In genomic region chr10:14954934-14955333, GRCh38 we compare ENCODE assay signal across 11 cellular contexts. TPM values are rescaled to one million over a fixed set of nuclear protein-coding genes. Genes with fewer than 3 reads are reported as not detected.
DNase-seq lines count a peak whose midpoint lies in the region; ATAC-seq, FAIRE-seq and TF ChIP-seq lines count a peak whose summit lies in the region.
"Had no signal": no experiment of that assay in that cellular context is flagged by ENCODE, and none has a peak within 500 bp of the region (broad histone marks: within the 10 kb centered on the region; RNA-seq: fewer than 3 reads in every experiment).

No MANE protein-coding gene starts in this region.

- no TSS peak for BruUV-seq in HepG2 (replicated peaks; lab: Mats Ljungman, UMichigan)

- H3K27me3 Mint-ChIP-seq in activated T-helper 1 cell treated with anti-CD3 and anti-CD28 coated beads, Interleukin-12 subunit alpha, Interleukin-12 subunit beta, Interleukin-2, Interleukin-4 antibody, amounts not matched to agents 30 ng/mL and 10 ng/mL and 1 ng/mL, durations not matched to agents 14 hours and 24 hours and 36 hours (ENCODE audit: insufficient read depth) = no peaks in the 10 kb centered on the region

- DNase-seq in HepG2 (ENCODE audit: low spot score) = no peak
- DNase-seq in right lobe of liver = no peak
- no peak for DNase-seq in activated T-helper 1 cell treated with anti-CD3 and anti-CD28 coated beads, Interleukin-12 subunit alpha, Interleukin-12 subunit beta, Interleukin-2, Interleukin-4 antibody, amounts not matched to agents 30 ng/mL and 10 ng/mL and 1 ng/mL, durations not matched to agents 14 hours and 24 hours and 36 hours (ENCODE audit: low spot score)
- DNase-seq in keratinocyte (ENCODE audit: low read depth, low spot score) = no peak
- no peak for DNase-seq in transverse colon
- no peak for DNase-seq in Kasumi-1 (lab: John Stamatoyannopoulos, UW)
- DNase-seq in OCI-M1 (lab: John Stamatoyannopoulos, UW) = no peak
- no peak for DNase-seq in DMS 273 (lab: John Stamatoyannopoulos, UW; ENCODE audit: unreplicated experiment)
- DNase-seq: midbrain had no signal

- H3K27ac ChIP-seq in HepG2 (ENCODE audit: extremely low read length, insufficient read depth, low read length) (no peak overlapping the region), right lobe of liver (peak overlapping the region in 1 of 3 donors; percentile 71), keratinocyte (ENCODE audit: control insufficient read depth, insufficient read depth, low read length) (peak overlapping the region; percentile 89), transverse colon (peak overlapping the region; percentile 88 to 95 (median 88))

- CTCF ChIA-PET in HepG2 (lab: Yijun Ruan, JAX; ENCODE audit: low intra/inter-chr PET ratio, low total read pairs) = no interaction called here

- TF ChIP-seq POLR2A in HepG2 (IDR thresholded peaks at IDR 0.05; ENCODE audit: insufficient read depth in 1 of 2, low read depth in 2 of 2, low read length in 2 of 2) (no peak), right lobe of liver (IDR thresholded peaks at IDR 0.05) (no peak), transverse colon (IDR thresholded peaks at IDR 0.05) (no peak)

- peaks cover 51% of the 10 kb centered on the region for H3K4me1 Mint-ChIP-seq in activated T-helper 1 cell treated with anti-CD3 and anti-CD28 coated beads, Interleukin-12 subunit alpha, Interleukin-12 subunit beta, Interleukin-2, Interleukin-4 antibody, amounts not matched to agents 30 ng/mL and 10 ng/mL and 1 ng/mL, durations not matched to agents 14 hours and 24 hours and 36 hours (ENCODE audit: low read depth)

- no peak for TF ChIP-seq RAD21 in HepG2 (CRISPR knock-in tag; IDR thresholded peaks at IDR 0.05)

- dilution Hi-C loops in keratinocyte (cut with MboI; ENCODE audit: extremely low pct_ligation_motif_present, low sequenced_read_pairs) = no loop called here

- peaks cover 28% of the 10 kb centered on the region for H3K79me2 ChIP-seq in HepG2 (ENCODE audit: insufficient read depth, low read length)
- H3K79me2 ChIP-seq in keratinocyte (ENCODE audit: control insufficient read depth, insufficient read depth, low read length) = peaks cover 30% of the 10 kb centered on the region

- in situ Hi-C loops in HepG2 (cut with HindIII; ENCODE audit: extremely low pct_ligation_motif_present, low pct_unique_long_range_greater_than_20kb) = no loop called here
- in situ Hi-C loops in transverse colon (cut with MboI; ENCODE audit: low pct_ligation_motif_present in 1 of 4, low pct_unique_long_range_greater_than_20kb in 1 of 4, low sequenced_read_pairs in 3 of 4) = loop anchor here in 1 of 4 donors (25.0 kb wide), 1 partner anchor 118 kb away; the partner anchor contains the start of genes CDNF, HSPA14 and MSANTD7

- no peaks in the 10 kb centered on the region for H3K9me1 ChIP-seq in keratinocyte (ENCODE audit: control insufficient read depth, extremely low read depth, insufficient read depth, low read length)

- H3K9me3 ChIP-seq in HepG2 (ENCODE audit: low read length) (no peaks in the 10 kb centered on the region), right lobe of liver (no peaks in the 10 kb centered on the region), keratinocyte (ENCODE audit: control insufficient read depth, low read depth, low read length) (no peaks in the 10 kb centered on the region), transverse colon (no peaks in the 10 kb centered on the region)

- peaks cover 12% of the 10 kb centered on the region for H3K36me3 Mint-ChIP-seq in activated T-helper 1 cell treated with anti-CD3 and anti-CD28 coated beads, Interleukin-12 subunit alpha, Interleukin-12 subunit beta, Interleukin-2, Interleukin-4 antibody, amounts not matched to agents 30 ng/mL and 10 ng/mL and 1 ng/mL, durations not matched to agents 14 hours and 24 hours and 36 hours (ENCODE audit: low read depth)

- no peak overlapping the region for H3K9ac ChIP-seq in HepG2 (ENCODE audit: insufficient read depth, low read depth, low read length)
- peak overlapping the region; percentile 83 for H3K9ac ChIP-seq in keratinocyte (ENCODE audit: control insufficient read depth, extremely low read depth, insufficient read depth, low read length)

- H3K4me3 Mint-ChIP-seq in activated T-helper 1 cell treated with anti-CD3 and anti-CD28 coated beads, Interleukin-12 subunit alpha, Interleukin-12 subunit beta, Interleukin-2, Interleukin-4 antibody, amounts not matched to agents 30 ng/mL and 10 ng/mL and 1 ng/mL, durations not matched to agents 14 hours and 24 hours and 36 hours = peak overlapping the region; percentile 94

- ATAC-seq in HepG2 (no peak), right lobe of liver (no peak)

- H2AFZ ChIP-seq in HepG2 (ENCODE audit: low read length) (no peak overlapping the region), keratinocyte (ENCODE audit: control insufficient read depth, low read length) (peak overlapping the region; percentile 97)

- FAIRE-seq in HepG2 (lab: Jason Lieb, UNC) (no peak), keratinocyte (lab: Jason Lieb, UNC) (no peak)
- FAIRE-seq: endometrium had no signal

- POLR2A ChIA-PET in HepG2 (lab: Yijun Ruan, JAX) = interaction anchor here (1.9 kb wide), 1 partner anchor 12 kb away, joined by 9 read pairs; no protein-coding TSS in a partner anchor

- H3K27me3 ChIP-seq in HepG2 (ENCODE audit: control insufficient read depth in 1 of 2, insufficient read depth in 2 of 2, low read length in 2 of 2) (no peaks in the 10 kb centered on the region; a peak in 1 of 5 replicates), right lobe of liver (no peaks in the 10 kb centered on the region), keratinocyte (ENCODE audit: control insufficient read depth, extremely low read depth, insufficient read depth, low read length) (no peaks in the 10 kb centered on the region), transverse colon (no peaks in the 10 kb centered on the region)

- H4K20me1 ChIP-seq in HepG2 (ENCODE audit: insufficient read depth, low read length) = no peaks in the 10 kb centered on the region
- H4K20me1 ChIP-seq in keratinocyte (ENCODE audit: control insufficient read depth, extremely low read depth, insufficient read depth, low read length) = no peaks in the 10 kb centered on the region

- H3K4me3 ChIP-seq in HepG2 (replicated peaks in 1 of 3; ENCODE audit: insufficient read depth in 1 of 3, low read depth in 2 of 3, low read length in 3 of 3) = peak overlapping the region in 1 of 3 experiments; percentile 82; a peak in 1 of 6 replicates
- peak overlapping the region in 1 of 3 donors; percentile 69 for H3K4me3 ChIP-seq in right lobe of liver
- H3K4me3 ChIP-seq in keratinocyte (ENCODE audit: control insufficient read depth in 2 of 3, extremely low read depth in 1 of 3, insufficient read depth in 2 of 3, low read depth in 1 of 3, low read length in 3 of 3) = peak overlapping the region in 2 of 3 experiments; percentile 65 to 82
- peak overlapping the region in 1 of 4 donors; percentile 67 for H3K4me3 ChIP-seq in transverse colon

- H3K9me3 Mint-ChIP-seq in activated T-helper 1 cell treated with anti-CD3 and anti-CD28 coated beads, Interleukin-12 subunit alpha, Interleukin-12 subunit beta, Interleukin-2, Interleukin-4 antibody, amounts not matched to agents 30 ng/mL and 10 ng/mL and 1 ng/mL, durations not matched to agents 14 hours and 24 hours and 36 hours = no peaks in the 10 kb centered on the region

- no peak for TF ChIP-seq CTCF in HepG2 (CRISPR knock-in tag; IDR thresholded peaks at IDR 0.05)
- TF ChIP-seq CTCF in right lobe of liver (IDR thresholded peaks at IDR 0.05) = no peak
- TF ChIP-seq CTCF in keratinocyte (optimal IDR thresholded peaks at IDR 0.05 in 1 of 3, IDR thresholded peaks at IDR 0.05 in 1 of 3, conservative IDR thresholded peaks at IDR 0.05 in 1 of 3; ENCODE audit: extremely low read depth in 1 of 3, insufficient read depth in 2 of 3, low read length in 3 of 3) = no peak
- TF ChIP-seq CTCF in transverse colon (IDR thresholded peaks at IDR 0.05) = no peak

- no peaks in the 10 kb centered on the region; a peak in 1 of 5 replicates for H3K36me3 ChIP-seq in HepG2 (replicated peaks in 1 of 2; ENCODE audit: control insufficient read depth in 1 of 2, insufficient read depth in 2 of 2, low read length in 2 of 2)
- no peaks in the 10 kb centered on the region for H3K36me3 ChIP-seq in right lobe of liver
- peaks cover 0 to 2% of the 10 kb centered on the region in 2 experiments for H3K36me3 ChIP-seq in keratinocyte (ENCODE audit: control insufficient read depth in 2 of 2, extremely low read depth in 1 of 2, insufficient read depth in 2 of 2, low read length in 2 of 2)
- H3K36me3 ChIP-seq in transverse colon = no peaks in the 10 kb centered on the region

- peak overlapping the region; percentile 95 for H3K27ac Mint-ChIP-seq in activated T-helper 1 cell treated with anti-CD3 and anti-CD28 coated beads, Interleukin-12 subunit alpha, Interleukin-12 subunit beta, Interleukin-2, Interleukin-4 antibody, amounts not matched to agents 30 ng/mL and 10 ng/mL and 1 ng/mL, durations not matched to agents 14 hours and 24 hours and 36 hours

- 97% methylated on average over 19 of the region's 19 CpGs for WGBS in HepG2 (ENCODE audit: low lambda C conversion rate)
- 93% methylated on average over 19 of the region's 19 CpGs for WGBS in right lobe of liver (ENCODE audit: insufficient coverage, low coverage, low lambda C conversion rate, missing lambda C conversion rate)
- whole genome bisulfite sequencing in transverse colon (ENCODE audit: low coverage in 1 of 2), 2 donors = 95 to 100% methylated on average over 1 to 19 of the region's 19 CpGs

- H3K4me2 ChIP-seq in HepG2 (ENCODE audit: low read depth, low read length) = peak overlapping the region; percentile 82
- H3K4me2 ChIP-seq in keratinocyte (ENCODE audit: control insufficient read depth, extremely low read depth, insufficient read depth, low read depth, low read length) = peak overlapping the region; percentile 95

- TF ChIP-seq EP300 in HepG2 (IDR thresholded peaks at IDR 0.05; ENCODE audit: low read depth in 2 of 2, low read length in 2 of 2) (no peak), HepG2 (CRISPR knock-in tag; IDR thresholded peaks at IDR 0.05; ENCODE audit: borderline replicate concordance) (no peak), transverse colon (IDR thresholded peaks at IDR 0.05; ENCODE audit: low read depth) (no peak)

- H3K4me1 ChIP-seq in HepG2 (ENCODE audit: insufficient read depth, low read length) (peaks cover 42% of the 10 kb centered on the region), right lobe of liver (peaks cover 0 to 5% (median 0%) of the 10 kb centered on the region in 4 donors), keratinocyte (ENCODE audit: control insufficient read depth, extremely low read depth, insufficient read depth, low read length) (peaks cover 14% of the 10 kb centered on the region), transverse colon (peaks cover 8 to 28% (median 15%) of the 10 kb centered on the region in 4 donors)

- intact Hi-C loops in HepG2 (cut with micrococcal nuclease; ENCODE audit: unreplicated experiment) = loop anchor here (5.0 to 10.0 kb wide), 6 partner anchors 80 to 420 kb away; partner anchors contain the start of genes ACBD7, CDNF, HSPA14 and MSANTD7
- intact Hi-C loops in right lobe of liver (cut with DNase I) = no loop called here
- intact Hi-C loops in activated T-helper 1 cell treated with anti-CD3 and anti-CD28 coated beads, Interleukin-12 subunit alpha, Interleukin-12 subunit beta, Interleukin-2, Interleukin-4 antibody, amounts not matched to agents 30 ng/mL and 10 ng/mL and 1 ng/mL, durations not matched to agents 14 hours and 24 hours and 36 hours (cut with micrococcal nuclease) = loop anchor here (1.0 to 10.0 kb wide), 8 partner anchors 77 to 1610 kb away; partner anchors contain the start of genes CDNF, HSPA14, MSANTD7 and RPP38
- intact Hi-C loops in transverse colon (cut with DNase I; ENCODE audit: low total_unique reads) = no loop called here

RNA-seq across cellular contexts. Expression of gene DCLRE1C, which starts 1.0 kb away (rescaled TPM):
- total RNA-seq in HepG2 (2016; rRNA removed; fragmentation: Illumina TruSeq; extraction: Trizol) = 10.3 and 11.5 TPM in 2 replicates
- total RNA-seq in HepG2 (2016; cell fraction: cytosol; rRNA removed; fragmentation: Illumina TruSeq; extraction: Trizol; ENCODE audit: low read depth) = 4.4 TPM in 2 replicates
- 8.3 and 9.2 TPM in 2 replicates for total RNA-seq in HepG2 (2016; cell fraction: insoluble cytoplasmic fraction; rRNA removed; fragmentation: Illumina TruSeq; extraction: Trizol)
- 5.2 and 5.6 TPM in 2 replicates for total RNA-seq in HepG2 (2016; cell fraction: membrane; rRNA removed; fragmentation: Illumina TruSeq; extraction: Trizol)
- total RNA-seq in HepG2 (2016; cell fraction: nucleus; rRNA removed; fragmentation: Illumina TruSeq; extraction: Trizol) = 12.0 and 14.1 TPM in 2 replicates
- polyA plus RNA-seq in HepG2 (2011; rRNA removed) = 2.3 and 3.0 TPM in 2 replicates
- 0.93 and 1.1 TPM in 2 replicates for polyA plus RNA-seq in HepG2 (2011; cell fraction: cytosol; rRNA removed)
- 2.5 and 2.6 TPM in 2 replicates for polyA plus RNA-seq in HepG2 (2011; cell fraction: nucleus; rRNA removed)
- 2.2 and 2.3 TPM in 2 replicates for polyA plus RNA-seq in HepG2 (2012)
- polyA plus RNA-seq in HepG2 (2016; cell fraction: cytosol; fragmentation: Illumina TruSeq; extraction: Trizol; ENCODE audit: low read depth) = 0.51 and 0.57 TPM in 2 replicates
- polyA plus RNA-seq in HepG2 (2016; cell fraction: insoluble cytoplasmic fraction; fragmentation: Illumina TruSeq; extraction: Trizol; ENCODE audit: low read depth) = 4.7 and 4.8 TPM in 2 replicates
- 1.5 and 2.1 TPM in 2 replicates for polyA plus RNA-seq in HepG2 (2016; cell fraction: membrane; fragmentation: Illumina TruSeq; extraction: Trizol; ENCODE audit: low read depth)
- 10.1 and 10.3 TPM in 2 replicates for polyA plus RNA-seq in HepG2 (2016; cell fraction: nucleus; fragmentation: Illumina TruSeq; extraction: Trizol; ENCODE audit: insufficient read depth, low read depth)
- polyA minus RNA-seq in HepG2 (2011; rRNA and poly(A)+ RNA removed; ENCODE audit: low replicate concordance) = 3.8 and 5.9 TPM in 2 replicates
- polyA minus RNA-seq in HepG2 (2011; cell fraction: cytosol; rRNA and poly(A)+ RNA removed) = 1.4 and 2.8 TPM in 2 replicates
- polyA minus RNA-seq in HepG2 (2011; cell fraction: nucleus; rRNA and poly(A)+ RNA removed) = 8.9 and 12.3 TPM in 2 replicates
- 1 to 10 TPM; 1.7 to 5.0 (median 3.0) TPM for total RNA-seq in right lobe of liver
- total RNA-seq in activated T-helper 1 cell treated with anti-CD3 and anti-CD28 coated beads, Interleukin-12 subunit alpha, Interleukin-12 subunit beta, Interleukin-2, Interleukin-4 antibody, amounts not matched to agents 30 ng/mL and 10 ng/mL and 1 ng/mL, durations not matched to agents 14 hours and 24 hours and 36 hours = 15.5 and 20.9 TPM in 2 replicates
- 4.1 to 9.1 TPM (median 4.6 TPM) in 3 replicates for polyA plus RNA-seq in keratinocyte
- polyA plus RNA-seq in keratinocyte (2011; ENCODE audit: low read depth) = 7.8 TPM
- polyA plus RNA-seq in keratinocyte (2011; cell fraction: cytosol; rRNA removed) = 2.6 and 3.9 TPM in 2 replicates
- 7.1 and 7.8 TPM in 2 replicates for polyA plus RNA-seq in keratinocyte (2011; cell fraction: nucleus; rRNA removed)
- polyA plus RNA-seq in keratinocyte (2012; ENCODE audit: low replicate concordance) = 3.7 and 4.1 TPM in 2 replicates
- 1.7 to 6.1 TPM (median 2.4 TPM) in 3 replicates for polyA minus RNA-seq in keratinocyte
- polyA minus RNA-seq in keratinocyte (2011; cell fraction: cytosol; rRNA and poly(A)+ RNA removed) = 1.9 TPM
- polyA minus RNA-seq in keratinocyte (2011; cell fraction: nucleus; rRNA and poly(A)+ RNA removed) = 3.5 and 8.3 TPM in 2 replicates
- total RNA-seq in transverse colon = 10 to 100 TPM in 3 of 4 donors, 1 to 10 TPM in 1; 10.0 to 61.3 (median 13.8) TPM

RNA-seq across cellular contexts. Expression of gene MEIG1, which starts 4.3 kb away (rescaled TPM):
- total RNA-seq in HepG2 (2016; rRNA removed; fragmentation: Illumina TruSeq; extraction: Trizol) = not detected in 2 replicates
- total RNA-seq in HepG2 (2016; cell fraction: cytosol; rRNA removed; fragmentation: Illumina TruSeq; extraction: Trizol; ENCODE audit: low read depth) = not detected in 2 replicates
- not detected in 2 replicates for total RNA-seq in HepG2 (2016; cell fraction: insoluble cytoplasmic fraction; rRNA removed; fragmentation: Illumina TruSeq; extraction: Trizol)
- 0.43 TPM in 1 of 2 replicates, not detected in the other for total RNA-seq in HepG2 (2016; cell fraction: membrane; rRNA removed; fragmentation: Illumina TruSeq; extraction: Trizol)
- total RNA-seq in HepG2 (2016; cell fraction: nucleus; rRNA removed; fragmentation: Illumina TruSeq; extraction: Trizol) = not detected in 2 replicates
- not detected in 2 replicates for polyA plus RNA-seq in HepG2 (2011; rRNA removed)
- not detected in 2 replicates for polyA plus RNA-seq in HepG2 (2011; cell fraction: cytosol; rRNA removed)
- not detected in 2 replicates for polyA plus RNA-seq in HepG2 (2011; cell fraction: nucleus; rRNA removed)
- not detected in 2 replicates for polyA plus RNA-seq in HepG2 (2012)
- not detected in 2 replicates for polyA plus RNA-seq in HepG2 (2016; cell fraction: cytosol; fragmentation: Illumina TruSeq; extraction: Trizol; ENCODE audit: low read depth)
- polyA plus RNA-seq in HepG2 (2016; cell fraction: insoluble cytoplasmic fraction; fragmentation: Illumina TruSeq; extraction: Trizol; ENCODE audit: low read depth) = not detected in 2 replicates
- polyA plus RNA-seq in HepG2 (2016; cell fraction: membrane; fragmentation: Illumina TruSeq; extraction: Trizol; ENCODE audit: low read depth) = not detected in 2 replicates
- polyA plus RNA-seq in HepG2 (2016; cell fraction: nucleus; fragmentation: Illumina TruSeq; extraction: Trizol; ENCODE audit: insufficient read depth, low read depth) = not detected in 2 replicates
- polyA minus RNA-seq in HepG2 (2011; rRNA and poly(A)+ RNA removed; ENCODE audit: low replicate concordance) = not detected in 2 replicates
- polyA minus RNA-seq in HepG2 (2011; cell fraction: cytosol; rRNA and poly(A)+ RNA removed) = not detected in 2 replicates
- 1.1 TPM in 1 of 2 replicates, not detected in the other for polyA minus RNA-seq in HepG2 (2011; cell fraction: nucleus; rRNA and poly(A)+ RNA removed)
- total RNA-seq in right lobe of liver = under 1 TPM in 1 of 6 experiments, not detected in 5; 0.51 TPM
- 0.44 TPM in 1 of 2 replicates, not detected in the other for total RNA-seq in activated T-helper 1 cell treated with anti-CD3 and anti-CD28 coated beads, Interleukin-12 subunit alpha, Interleukin-12 subunit beta, Interleukin-2, Interleukin-4 antibody, amounts not matched to agents 30 ng/mL and 10 ng/mL and 1 ng/mL, durations not matched to agents 14 hours and 24 hours and 36 hours
- 0.32 to 0.33 TPM in 2 of 3 replicates, not detected in the other for polyA plus RNA-seq in keratinocyte
- 1.1 TPM for polyA plus RNA-seq in keratinocyte (2011; ENCODE audit: low read depth)
- 0.34 TPM in 1 of 2 replicates, not detected in the other for polyA plus RNA-seq in keratinocyte (2011; cell fraction: cytosol; rRNA removed)
- 0.80 TPM in 1 of 2 replicates, not detected in the other for polyA plus RNA-seq in keratinocyte (2011; cell fraction: nucleus; rRNA removed)
- not detected in 2 replicates for polyA plus RNA-seq in keratinocyte (2012; ENCODE audit: low replicate concordance)
- polyA minus RNA-seq in keratinocyte = not detected in 3 replicates
- not detected for polyA minus RNA-seq in keratinocyte (2011; cell fraction: cytosol; rRNA and poly(A)+ RNA removed)
- polyA minus RNA-seq in keratinocyte (2011; cell fraction: nucleus; rRNA and poly(A)+ RNA removed) = not detected in 2 replicates
- not detected for total RNA-seq in transverse colon
- total RNA-seq: NCI-H460 had no signal

Comparison
In these comparisons a context has a peak if more than half of its experiments do, and no peak if none do; other contexts are left out.
1. intact Hi-C loops: an anchor here in HepG2 (5.0 to 10.0 kb wide) and activated T-helper 1 cell treated with anti-CD3 and anti-CD28 coated beads, Interleukin-12 subunit alpha, Interleukin-12 subunit beta, Interleukin-2, Interleukin-4 antibody, amounts not matched to agents 30 ng/mL and 10 ng/mL and 1 ng/mL, durations not matched to agents 14 hours and 24 hours and 36 hours (1.0 to 10.0 kb wide); none called in right lobe of liver and transverse colon.